In genomic region chr12:96906849-96907664, GRCh38 we compare ENCODE assay signal across 8 cellular contexts. TPM values are rescaled to one million over a fixed set of nuclear protein-coding genes. Genes with fewer than 3 reads are reported as not detected.
A peak's percentile ranks its signal among the peaks of the same experiment; 100 is the strongest.
DNase-seq lines count a peak whose midpoint lies in the region; ATAC-seq and TF ChIP-seq lines count a peak whose summit lies in the region.

Gene NEDD1 (plus strand): TSS chr12:96907257. CDS start chr12:96909760, 2,503 bp downstream.

- H3K27ac Mint-ChIP-seq in Calu3 (ENCODE audit: unreplicated experiment), result peak within 1 kb of the TSS; percentile 92

- no peaks in the 10 kb centered on the region for H4K20me1 ChIP-seq in OCI-LY1 (ENCODE audit: insufficient read depth, low read length)

- ATAC-seq in GM21360 (IDR thresholded peaks at IDR 0.05; ENCODE audit: unreplicated experiment), result peak; percentile 91

- peak within 1 kb of the TSS; percentile 90 for H3K9ac ChIP-seq in OCI-LY1 (ENCODE audit: low read length)

- intact Hi-C loops in Calu3 (cut with micrococcal nuclease; ENCODE audit: unreplicated experiment), result loop anchor here (2.0 to 5.0 kb wide), 2 partner anchors 96 to 190 kb away; no protein-coding TSS in a partner anchor

- H3F3A ChIP-seq in OCI-LY1 (ENCODE audit: insufficient read depth, low read length), result no peaks in the 10 kb centered on the region; the same call in 1 of the 2 replicates

- H3K36me3 Mint-ChIP-seq in Calu3 (ENCODE audit: insufficient read depth, unreplicated experiment), result peaks cover 39% of the 10 kb centered on the region

- H3K9me3 Mint-ChIP-seq in Calu3 (ENCODE audit: low read depth, unreplicated experiment), result no peaks in the 10 kb centered on the region

- H3K27me3 Mint-ChIP-seq in Calu3 (ENCODE audit: unreplicated experiment), result no peaks in the 10 kb centered on the region

- peaks cover 37% of the 10 kb centered on the region for H3K4me1 Mint-ChIP-seq in Calu3 (ENCODE audit: low read depth, unreplicated experiment)

- 0 out of 2 replicates have a peak, but pooled peaks cover 5% of the 10 kb centered on the region for H3K36me3 ChIP-seq in OCI-LY1 (ENCODE audit: insufficient read depth, low read length)

- DNase-seq in Calu3 (peak; percentile 91), HS-5 (ENCODE audit: low read depth) (peak; percentile 53), activated T-cell treated with anti-CD3 and anti-CD28 coated beads for 24 hours (ENCODE audit: low read depth) (peak; percentile 78), epithelial cell of esophagus (ENCODE audit: low read depth) (peak; percentile 78)
- peak; percentile 82 for DNase-seq in stimulated activated CD8-positive, alpha-beta memory T cell treated with anti-CD3 and anti-CD28 coated beads, Interleukin-2, amount 100 ng/mL, for 48 hours (ENCODE audit: low read depth in 2 of 2)

- CTCF ChIA-PET in Calu3 (lab: Charles Lee), result interaction anchor here (0.9 kb wide), 1 partner anchor 510 kb away, joined by 3 read pairs; no protein-coding TSS in a partner anchor

- TF ChIP-seq CTCF in Calu3 (IDR thresholded peaks at IDR 0.05; ENCODE audit: unreplicated experiment) (no peak), OCI-LY1 (IDR thresholded peaks at IDR 0.05; ENCODE audit: low read length) (no peak), epithelial cell of esophagus (IDR thresholded peaks at IDR 0.05; ENCODE audit: insufficient read depth, low read depth, low read length, missing control alignments) (no peak)

- peaks cover 30% of the 10 kb centered on the region; the same call in 1 of the 2 replicates for H3K79me2 ChIP-seq in OCI-LY1 (ENCODE audit: insufficient read depth, low read length)

- H2AFZ ChIP-seq in OCI-LY1 (ENCODE audit: low read length), result peak within 1 kb of the TSS; percentile 99

- H3K4me3 ChIP-seq in OCI-LY1 (ENCODE audit: low read depth, low read length, poor library complexity, severe bottlenecking) (peak within 1 kb of the TSS; percentile 91), epithelial cell of esophagus (ENCODE audit: low read length) (peak within 1 kb of the TSS; percentile 91), mononuclear cell (ENCODE audit: low read length) (peak within 1 kb of the TSS; percentile 96)

- H3K9me3 ChIP-seq in OCI-LY1 (ENCODE audit: low read length) (no peaks in the 10 kb centered on the region), mononuclear cell (ENCODE audit: low read depth, low read length) (no peaks in the 10 kb centered on the region)

- peak within 1 kb of the TSS; percentile 74 for H3K4me2 ChIP-seq in OCI-LY1 (ENCODE audit: low read length)

- H3K27me3 ChIP-seq in OCI-LY1 (ENCODE audit: insufficient read depth, low read length) (no peaks in the 10 kb centered on the region), mononuclear cell (ENCODE audit: insufficient read depth, low read length) (no peaks in the 10 kb centered on the region)

- H3K27ac ChIP-seq in OCI-LY1 (ENCODE audit: low read depth, low read length, poor library complexity, severe bottlenecking), result peak within 1 kb of the TSS; percentile 2

- no TSS peak for BruUV-seq in Calu3 (replicated peaks; lab: Mats Ljungman, UMichigan)

- H3K9me2 ChIP-seq in OCI-LY1 (ENCODE audit: low read depth, low read length), result no peaks in the 10 kb centered on the region

- H3K4me3 Mint-ChIP-seq in Calu3 (ENCODE audit: low read depth, unreplicated experiment), result peak within 1 kb of the TSS; percentile 93

- H3K4me1 ChIP-seq in OCI-LY1 (ENCODE audit: insufficient read depth, low read length, severe bottlenecking) (peaks cover 45% of the 10 kb centered on the region), mononuclear cell (ENCODE audit: insufficient read depth, low read length) (peaks cover 15% of the 10 kb centered on the region)

RNA-seq across cellular contexts. Expression of gene NEDD1, which starts in this region (rescaled TPM):
- total RNA-seq in Calu3 (2022) (47.5 and 49.0 TPM in 2 replicates), mononuclear cell (41.7 TPM)

Comparison
In these comparisons a context has a peak if more than half of its experiments do, and no peak if none do; other contexts are left out.
1. Peak in every context shown above with its lines: DNase-seq, ATAC-seq, H3K4me3 ChIP-seq and H3K27ac ChIP-seq.